1 cellular context compared by ENCODE assay signal in genomic region chr2:203327582-203327917, GRCh38.
TF ChIP-seq lines count a peak whose summit lies in the region.

No MANE protein-coding gene starts in this region.

TF ChIP-seq in HCT116, 20 proteins besides CTCF, POLR2A, EP300 and RAD21 (continued from another document):
- TF ChIP-seq ZBTB33 (IDR thresholded peaks at IDR 0.05; ENCODE audit: extremely low read depth, insufficient replicate concordance, low read length) (no peak), ATF3 (IDR thresholded peaks at IDR 0.05) (no peak), POLR2AphosphoS5 (IDR thresholded peaks at IDR 0.05; ENCODE audit: low read depth, low read length) (no peak), SP1 (IDR thresholded peaks at IDR 0.05; ENCODE audit: low read depth) (no peak), TCF7L2 (IDR thresholded peaks at IDR 0.05; ENCODE audit: borderline replicate concordance, extremely low read depth, insufficient read depth, insufficient read length) (no peak), EZH2phosphoT487 (IDR thresholded peaks at IDR 0.05; ENCODE audit: borderline replicate concordance) (no peak), ZFX (IDR thresholded peaks at IDR 0.05) (no peak), REST (IDR thresholded peaks at IDR 0.05; ENCODE audit: low read depth) (no peak), CEBPB (IDR thresholded peaks at IDR 0.05; ENCODE audit: low read depth) (no peak), JUND (IDR thresholded peaks at IDR 0.05) (no peak)
- TF ChIP-seq, protein P1, sequence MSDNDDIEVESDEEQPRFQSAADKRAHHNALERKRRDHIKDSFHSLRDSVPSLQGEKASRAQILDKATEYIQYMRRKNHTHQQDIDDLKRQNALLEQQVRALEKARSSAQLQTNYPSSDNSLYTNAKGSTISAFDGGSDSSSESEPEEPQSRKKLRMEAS (IDR thresholded peaks at IDR 0.05), result no peak; the same call in 1 of the 2 replicates
TF ChIP-seq in HCT116: peak in this region for 0.
